ENCODE assay signal across 8 cellular contexts in the genomic region with DNA sequence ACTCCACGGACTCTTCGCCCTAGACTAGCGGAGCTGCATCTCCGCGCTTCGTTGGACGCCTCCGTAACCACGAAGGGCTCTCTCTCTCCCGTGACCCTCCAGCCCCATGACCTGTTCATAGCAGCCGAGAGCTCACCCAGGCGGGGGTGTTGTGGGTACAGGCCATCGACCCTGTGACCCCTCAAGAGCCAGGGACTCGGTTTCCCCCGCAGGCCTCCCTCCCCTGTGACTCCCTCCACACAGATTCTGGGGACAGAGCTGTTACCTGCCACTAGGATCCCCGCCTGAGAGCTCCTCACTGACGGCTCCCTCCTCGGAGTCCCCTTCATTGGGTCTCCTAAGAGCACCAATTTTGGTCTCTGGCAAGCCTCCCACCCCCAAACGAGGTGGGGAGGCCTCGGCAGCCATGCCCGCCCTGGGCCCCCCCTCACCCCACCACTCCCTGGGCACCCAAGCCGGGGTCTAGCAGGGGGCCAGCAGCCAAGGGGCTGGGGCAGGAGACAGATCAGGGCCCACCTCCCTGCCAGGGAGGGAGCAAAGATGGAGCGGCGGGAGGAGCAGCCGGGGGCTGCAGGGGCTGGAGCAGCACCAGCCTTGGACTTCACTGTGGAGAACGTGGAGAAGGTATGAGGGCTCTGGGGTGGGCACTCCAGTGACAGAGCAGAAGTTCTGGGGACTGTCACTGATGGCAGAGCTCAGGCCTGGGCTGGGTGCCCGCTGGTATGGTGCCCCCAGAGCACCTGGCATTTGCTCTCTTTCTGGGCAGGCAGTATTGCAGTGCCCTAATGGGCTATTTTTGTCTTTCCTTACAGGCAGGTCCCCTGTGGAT. TPM values are rescaled to one million over a fixed set of nuclear protein-coding genes. Genes with fewer than 3 reads are reported as not detected.
DNase-seq lines count a peak whose midpoint lies in the region; TF ChIP-seq lines count a peak whose summit lies in the region.

No MANE protein-coding gene starts in this region.

- peak overlapping the region; percentile 92 for H3K27ac Mint-ChIP-seq in T-helper 2 cell treated with Interferon-gamma antibody and Interleukin-4, amounts not matched to agents 5 μg/mL and 100 μg/mL, for 36 hours
- peak overlapping the region; percentile 99 for H3K27ac Mint-ChIP-seq in progenitor cell of endocrine pancreas

- no peaks in the 10 kb centered on the region for H3K27me3 ChIP-seq in H7 (ENCODE audit: control insufficient read depth, insufficient read depth, low read length)

- POLR2A ChIA-PET in AG04449 (lab: Yijun Ruan, JAX) = interaction anchor here (1.6 kb wide), 1 partner anchor 9 kb away, joined by 4 read pairs; no protein-coding TSS in a partner anchor

- DNase-seq in AG04449 (ENCODE audit: low read depth, low spot score) = no peak
- DNase-seq in H7 = peak; percentile 78
- DNase-seq in T-helper 2 cell treated with Interferon-gamma antibody and Interleukin-4, amounts not matched to agents 5 μg/mL and 100 μg/mL, for 36 hours (ENCODE audit: low spot score) = no peak
- no peak for DNase-seq in fibroblast of villous mesenchyme (ENCODE audit: low read depth)
- no peak for DNase-seq in progenitor cell of endocrine pancreas (ENCODE audit: low spot score, unreplicated experiment)
- no peak for DNase-seq in SIG-M5 treated with dmso at 0.1 percent for 504 hours (lab: John Stamatoyannopoulos, UW; ENCODE audit: unreplicated experiment)
- no peak for DNase-seq in SKM-1 (lab: John Stamatoyannopoulos, UW; ENCODE audit: unreplicated experiment)
- DNase-seq in activated gamma-delta T cell (lab: John Stamatoyannopoulos, UW) = no peak

- H3K4me1 Mint-ChIP-seq in T-helper 2 cell treated with Interferon-gamma antibody and Interleukin-4, amounts not matched to agents 5 μg/mL and 100 μg/mL, for 36 hours (ENCODE audit: low read depth) = peaks cover 34% of the 10 kb centered on the region
- H3K4me1 Mint-ChIP-seq in progenitor cell of endocrine pancreas (ENCODE audit: low read depth) = peaks cover 16% of the 10 kb centered on the region

- H3K36me3 Mint-ChIP-seq in T-helper 2 cell treated with Interferon-gamma antibody and Interleukin-4, amounts not matched to agents 5 μg/mL and 100 μg/mL, for 36 hours (ENCODE audit: low read depth) = peaks cover 2% of the 10 kb centered on the region
- H3K36me3 Mint-ChIP-seq in progenitor cell of endocrine pancreas (ENCODE audit: insufficient read depth) = peaks cover 2% of the 10 kb centered on the region

- peak overlapping the region; percentile 86 for H3K4me3 ChIP-seq in AG04449 (ENCODE audit: low read depth, low read length)
- peak overlapping the region; percentile 84 for H3K4me3 ChIP-seq in H7 (ENCODE audit: insufficient read depth, low read depth, low read length)
- peak overlapping the region; percentile 82 for H3K4me3 ChIP-seq in fibroblast of villous mesenchyme (ENCODE audit: low read depth, low read length)

- TF ChIP-seq CTCF in AG04449 (IDR thresholded peaks at IDR 0.05; ENCODE audit: insufficient read depth, low read length, missing control alignments) (no peak), fibroblast of villous mesenchyme (IDR thresholded peaks at IDR 0.05; ENCODE audit: insufficient read depth, low read depth, low read length) (no peak), progenitor cell of endocrine pancreas (IDR thresholded peaks at IDR 0.05; ENCODE audit: unreplicated experiment) (no peak)

- CTCF ChIA-PET in AG04449 (lab: Yijun Ruan, JAX) = interaction anchor here (1.0 to 10.1 kb wide), 11 partner anchors 9 to 211 kb away, joined by 3 to 167 read pairs (median 5); partner anchors contain the start of genes ARTN and DPH2

- H3K27me3 Mint-ChIP-seq in T-helper 2 cell treated with Interferon-gamma antibody and Interleukin-4, amounts not matched to agents 5 μg/mL and 100 μg/mL, for 36 hours (ENCODE audit: low read depth) = no peaks in the 10 kb centered on the region
- peaks cover 7% of the 10 kb centered on the region for H3K27me3 Mint-ChIP-seq in progenitor cell of endocrine pancreas

- H3K4me3 Mint-ChIP-seq in T-helper 2 cell treated with Interferon-gamma antibody and Interleukin-4, amounts not matched to agents 5 μg/mL and 100 μg/mL, for 36 hours = peak overlapping the region; percentile 96
- H3K4me3 Mint-ChIP-seq in progenitor cell of endocrine pancreas (ENCODE audit: low read depth) = peak overlapping the region; percentile 87

- no peaks in the 10 kb centered on the region for H3K9me3 Mint-ChIP-seq in T-helper 2 cell treated with Interferon-gamma antibody and Interleukin-4, amounts not matched to agents 5 μg/mL and 100 μg/mL, for 36 hours
- H3K9me3 Mint-ChIP-seq in progenitor cell of endocrine pancreas (ENCODE audit: low read depth) = no peaks in the 10 kb centered on the region

- H3K36me3 ChIP-seq in H7 (replicated peaks; ENCODE audit: control insufficient read depth, insufficient read depth, low read length) = no peaks in the 10 kb centered on the region

RNA-seq across cellular contexts. Expression of gene IPO13, which starts 0.5 kb away (rescaled TPM):
- total RNA-seq in H7 (2014; rRNA removed; shearing (Covaris generic)) = 29.2 and 34.2 TPM in 2 replicates
- total RNA-seq in fibroblast of villous mesenchyme (18.7 and 20.7 TPM in 2 replicates), progenitor cell of endocrine pancreas (34.6 and 35.8 TPM in 2 replicates)

RNA-seq across cellular contexts. Expression of gene ARTN, which starts 13.7 kb away (rescaled TPM):
- total RNA-seq in H7 (2014; rRNA removed; shearing (Covaris generic)) = 9.7 and 11.3 TPM in 2 replicates
- 0.86 TPM in 1 of 2 replicates, not detected in the other for total RNA-seq in fibroblast of villous mesenchyme
- total RNA-seq in progenitor cell of endocrine pancreas = 1.1 and 2.0 TPM in 2 replicates

RNA-seq across cellular contexts. Expression of gene DPH2, which starts 22.5 kb away (rescaled TPM):
- 75.4 and 83.4 TPM in 2 replicates for total RNA-seq in H7 (2014; rRNA removed; shearing (Covaris generic))
- total RNA-seq in fibroblast of villous mesenchyme = 18.6 and 22.5 TPM in 2 replicates
- 24.9 and 25.4 TPM in 2 replicates for total RNA-seq in progenitor cell of endocrine pancreas

RNA-seq across cellular contexts. Expression of gene ATP6V0B, which starts 27.5 kb away (rescaled TPM):
- 196 and 237 TPM in 2 replicates for total RNA-seq in H7 (2014; rRNA removed; shearing (Covaris generic))
- total RNA-seq in fibroblast of villous mesenchyme = 76.0 and 104 TPM in 2 replicates
- total RNA-seq in progenitor cell of endocrine pancreas = 104 and 108 TPM in 2 replicates

RNA-seq across cellular contexts. Expression of gene B4GALT2, which starts 31.7 kb away (rescaled TPM):
- total RNA-seq in H7 (2014; rRNA removed; shearing (Covaris generic)) = 207 and 217 TPM in 2 replicates
- 57.4 and 91.5 TPM in 2 replicates for total RNA-seq in fibroblast of villous mesenchyme
- 61.7 and 63.1 TPM in 2 replicates for total RNA-seq in progenitor cell of endocrine pancreas
